8 cellular contexts compared by ENCODE assay signal in the genomic region with DNA sequence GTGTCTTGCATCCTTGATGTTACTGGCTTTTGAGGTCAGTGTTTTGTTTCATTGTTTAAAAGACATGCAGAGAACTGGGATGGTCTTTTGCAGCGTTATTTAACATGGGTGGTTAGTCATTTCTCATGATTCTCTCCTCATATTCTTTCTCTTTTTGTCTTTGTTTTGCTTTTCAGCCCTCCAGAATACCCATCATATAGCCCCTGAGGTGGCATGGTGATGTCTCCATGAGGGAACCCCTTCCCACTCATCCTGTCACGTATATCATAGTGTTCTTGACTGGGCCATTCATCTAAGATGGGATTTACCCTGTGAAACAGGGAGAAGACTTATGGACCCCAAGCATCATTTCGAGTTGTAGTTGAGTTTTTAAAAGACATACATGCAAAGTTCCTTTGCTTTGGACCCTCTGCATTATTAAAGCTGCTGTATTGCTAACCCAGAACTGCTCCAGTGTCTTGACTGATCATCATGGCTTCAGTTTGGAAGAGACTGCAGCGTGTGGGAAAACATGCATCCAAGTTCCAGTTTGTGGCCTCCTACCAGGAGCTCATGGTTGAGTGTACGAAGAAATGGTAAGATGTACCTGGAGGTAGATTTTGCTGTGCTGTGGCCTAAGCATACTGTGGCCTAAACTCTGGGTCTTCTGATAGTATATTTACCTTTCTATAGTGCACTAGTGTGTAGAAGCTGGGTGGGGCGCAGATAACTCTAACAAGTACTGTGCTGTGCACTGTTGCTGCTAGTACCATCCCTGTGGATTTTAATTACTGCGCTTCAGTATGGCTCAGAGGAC. TPM values are rescaled to one million over a fixed set of nuclear protein-coding genes. Genes with fewer than 3 reads are reported as not detected.
A peak's percentile ranks its signal among the peaks of the same experiment; 100 is the strongest.
DNase-seq lines count a peak whose midpoint lies in the region; ATAC-seq and TF ChIP-seq lines count a peak whose summit lies in the region.

No MANE protein-coding gene starts in this region.

- peaks cover 17% of the 10 kb centered on the region for H3K4me1 ChIP-seq in CD8-positive, alpha-beta T cell (ENCODE audit: insufficient read depth, low read length)
- H3K4me1 ChIP-seq in colonic mucosa, result peaks cover 3% of the 10 kb centered on the region

- H3K27ac ChIP-seq in CD8-positive, alpha-beta T cell (ENCODE audit: low read depth, low read length), result no peak overlapping the region
- H3K27ac ChIP-seq in colonic mucosa, result no peak overlapping the region
- peak overlapping the region; percentile 84 for H3K27ac ChIP-seq in neural cell (ENCODE audit: low read length)

- H3K27me3 Mint-ChIP-seq in CD8-positive, alpha-beta T cell (ENCODE audit: low read depth), result no peaks in the 10 kb centered on the region

- intact Hi-C loops in CD8-positive, alpha-beta T cell (cut with DNase I, micrococcal nuclease), result loop anchor here (5.0 to 10.0 kb wide), 12 partner anchors 402 to 1952 kb away; a partner anchor contains a TSS
- intact Hi-C loops in colonic mucosa (cut with DNase I), result loop anchor here (10.0 kb wide), 1 partner anchor 202 kb away; a partner anchor contains a TSS

- no peaks in the 10 kb centered on the region for H3K27me3 ChIP-seq in CD8-positive, alpha-beta T cell (ENCODE audit: insufficient read depth, low read length)
- H3K27me3 ChIP-seq in colonic mucosa (no peaks in the 10 kb centered on the region), neural cell (ENCODE audit: insufficient read depth, low read depth, low read length) (no peaks in the 10 kb centered on the region)

- H2AFZ ChIP-seq in neural cell (ENCODE audit: low read depth, low read length), result peak overlapping the region; percentile 66

- H3K4me2 ChIP-seq in neural cell (ENCODE audit: low read length), result peak overlapping the region; percentile 79

- H3K9me3 ChIP-seq in CD8-positive, alpha-beta T cell (ENCODE audit: low read length), result no peaks in the 10 kb centered on the region
- H3K9me3 ChIP-seq in colonic mucosa (no peaks in the 10 kb centered on the region), neural cell (ENCODE audit: low read length) (no peaks in the 10 kb centered on the region)

- H3K9me3 Mint-ChIP-seq in CD8-positive, alpha-beta T cell, result no peaks in the 10 kb centered on the region

- peaks cover 14% of the 10 kb centered on the region for H3K36me3 Mint-ChIP-seq in CD8-positive, alpha-beta T cell

- H3K4me1 Mint-ChIP-seq in CD8-positive, alpha-beta T cell (ENCODE audit: low read depth), result peaks cover 42% of the 10 kb centered on the region

- H3K9ac ChIP-seq in colonic mucosa (ENCODE audit: low read depth in 2 of 2, low read length in 2 of 2) (peak overlapping the region in 1 of 2 donors; percentile 66), neural cell (ENCODE audit: low read length) (peak overlapping the region; percentile 85)

- ATAC-seq in CD8-positive, alpha-beta T cell, result no peak

- peak overlapping the region; percentile 85 for H3K4me3 Mint-ChIP-seq in CD8-positive, alpha-beta T cell

- TF ChIP-seq CTCF in CD8-positive, alpha-beta T cell (IDR thresholded peaks at IDR 0.05), result no peak
- TF ChIP-seq CTCF in colonic mucosa (IDR thresholded peaks at IDR 0.05) (no peak), neural cell (IDR thresholded peaks at IDR 0.05; ENCODE audit: poor library complexity, severe bottlenecking) (no peak)

- peaks cover 47% of the 10 kb centered on the region for H3K79me2 ChIP-seq in neural cell (replicated peaks; ENCODE audit: insufficient read depth, low read length)

- CTCF ChIA-PET in CD8-positive, alpha-beta T cell (lab: Charles Lee), result no interaction called here

- DNase-seq in CD8-positive, alpha-beta T cell, result no peak
- DNase-seq in NAMALWA (ENCODE audit: low spot score) (peak; percentile 11), colonic mucosa (peak; percentile 25), NOMO-1 treated with DMSO at 0.1 percent for 48 hours (lab: John Stamatoyannopoulos, UW; ENCODE audit: unreplicated experiment) (no peak), cerebellar nuclear complex (lab: John Stamatoyannopoulos, UW) (no peak), iPS-NIHi11 (ENCODE audit: low spot score) (no peak), A172 (ENCODE audit: low spot score) (no peak)

- H4K20me1 ChIP-seq in neural cell (ENCODE audit: insufficient read depth), result no peaks in the 10 kb centered on the region

- no peaks in the 10 kb centered on the region for H3K9me2 ChIP-seq in neural cell (ENCODE audit: insufficient read depth, low read length)

- peak overlapping the region; percentile 74 for H3K4me3 ChIP-seq in CD8-positive, alpha-beta T cell (ENCODE audit: low read depth, low read length)
- H3K4me3 ChIP-seq in colonic mucosa, result peak overlapping the region; percentile 78
- H3K4me3 ChIP-seq in neural cell (ENCODE audit: low read length), result peak overlapping the region; percentile 77

- POLR2A ChIA-PET in CD8-positive, alpha-beta T cell (lab: Charles Lee), result no interaction called here

- H3F3A ChIP-seq in neural cell (ENCODE audit: insufficient read depth, low read length, poor library complexity, severe bottlenecking), result peaks cover 17% of the 10 kb centered on the region

- no peak for TF ChIP-seq RAD21 in neural cell (conservative IDR thresholded peaks at IDR 0.05)

- TF ChIP-seq EP300 in neural cell (conservative IDR thresholded peaks at IDR 0.05; ENCODE audit: poor library complexity, severe bottlenecking), result no peak

- peak overlapping the region; percentile 73 for H3K27ac Mint-ChIP-seq in CD8-positive, alpha-beta T cell

- no peaks in the 10 kb centered on the region for H3K36me3 ChIP-seq in CD8-positive, alpha-beta T cell (ENCODE audit: insufficient read depth, low read length)
- no peaks in the 10 kb centered on the region for H3K36me3 ChIP-seq in colonic mucosa
- peaks cover 2% of the 10 kb centered on the region for H3K36me3 ChIP-seq in neural cell (ENCODE audit: insufficient read depth, low read length)

TF ChIP-seq in neural cell, 6 proteins besides CTCF, POLR2A, EP300 and RAD21:
- TF ChIP-seq MXI1 (conservative IDR thresholded peaks at IDR 0.05; ENCODE audit: poor library complexity, severe bottlenecking) (no peak), POLR2AphosphoS5 (IDR thresholded peaks at IDR 0.05) (no peak), SMC3 (conservative IDR thresholded peaks at IDR 0.05; ENCODE audit: poor library complexity) (no peak), TAF1 (IDR thresholded peaks at IDR 0.05; ENCODE audit: low read depth) (no peak), EZH2 (IDR thresholded peaks at IDR 0.05; ENCODE audit: borderline replicate concordance, insufficient read depth, low read length, poor library complexity, severe bottlenecking) (no peak)
- TF ChIP-seq, protein P1, sequence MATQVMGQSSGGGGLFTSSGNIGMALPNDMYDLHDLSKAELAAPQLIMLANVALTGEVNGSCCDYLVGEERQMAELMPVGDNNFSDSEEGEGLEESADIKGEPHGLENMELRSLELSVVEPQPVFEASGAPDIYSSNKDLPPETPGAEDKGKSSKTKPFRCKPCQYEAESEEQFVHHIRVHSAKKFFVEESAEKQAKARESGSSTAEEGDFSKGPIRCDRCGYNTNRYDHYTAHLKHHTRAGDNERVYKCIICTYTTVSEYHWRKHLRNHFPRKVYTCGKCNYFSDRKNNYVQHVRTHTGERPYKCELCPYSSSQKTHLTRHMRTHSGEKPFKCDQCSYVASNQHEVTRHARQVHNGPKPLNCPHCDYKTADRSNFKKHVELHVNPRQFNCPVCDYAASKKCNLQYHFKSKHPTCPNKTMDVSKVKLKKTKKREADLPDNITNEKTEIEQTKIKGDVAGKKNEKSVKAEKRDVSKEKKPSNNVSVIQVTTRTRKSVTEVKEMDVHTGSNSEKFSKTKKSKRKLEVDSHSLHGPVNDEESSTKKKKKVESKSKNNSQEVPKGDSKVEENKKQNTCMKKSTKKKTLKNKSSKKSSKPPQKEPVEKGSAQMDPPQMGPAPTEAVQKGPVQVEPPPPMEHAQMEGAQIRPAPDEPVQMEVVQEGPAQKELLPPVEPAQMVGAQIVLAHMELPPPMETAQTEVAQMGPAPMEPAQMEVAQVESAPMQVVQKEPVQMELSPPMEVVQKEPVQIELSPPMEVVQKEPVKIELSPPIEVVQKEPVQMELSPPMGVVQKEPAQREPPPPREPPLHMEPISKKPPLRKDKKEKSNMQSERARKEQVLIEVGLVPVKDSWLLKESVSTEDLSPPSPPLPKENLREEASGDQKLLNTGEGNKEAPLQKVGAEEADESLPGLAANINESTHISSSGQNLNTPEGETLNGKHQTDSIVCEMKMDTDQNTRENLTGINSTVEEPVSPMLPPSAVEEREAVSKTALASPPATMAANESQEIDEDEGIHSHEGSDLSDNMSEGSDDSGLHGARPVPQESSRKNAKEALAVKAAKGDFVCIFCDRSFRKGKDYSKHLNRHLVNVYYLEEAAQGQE (IDR thresholded peaks at IDR 0.05; ENCODE audit: borderline replicate concordance), result no peak

RNA-seq across cellular contexts. Expression of a gene that starts 1.4 kb away (rescaled TPM):
- total RNA-seq in CD8-positive, alpha-beta T cell, result 10 to 100 TPM; 16.2 to 16.7 TPM
- total RNA-seq in colonic mucosa, result 10 to 100 TPM; 23.6 to 32.7 TPM
- polyA plus RNA-seq in neural cell, result 49.1 and 52.6 TPM in 2 replicates
- polyA minus RNA-seq in neural cell, result 127 and 168 TPM in 2 replicates
- total RNA-seq in A172 (2014; rRNA removed; shearing (Covaris generic)), result 40.5 and 47.2 TPM in 2 replicates

Comparison
In these comparisons a context has a peak if more than half of its experiments do, and no peak if none do; other contexts are left out.
1. DNase-seq: peak in NAMALWA (single experiment) and colonic mucosa (single experiment); none in CD8-positive, alpha-beta T cell (0 of 7), NOMO-1 treated with DMSO at 0.1 percent for 48 hours (single experiment), cerebellar nuclear complex (0 of 2), iPS-NIHi11 (single experiment) and A172 (single experiment).
2. Peak in every context shown above with its lines, with median percentiles within 50 percentile points of each other: H3K4me3 ChIP-seq.